In the genomic region with DNA sequence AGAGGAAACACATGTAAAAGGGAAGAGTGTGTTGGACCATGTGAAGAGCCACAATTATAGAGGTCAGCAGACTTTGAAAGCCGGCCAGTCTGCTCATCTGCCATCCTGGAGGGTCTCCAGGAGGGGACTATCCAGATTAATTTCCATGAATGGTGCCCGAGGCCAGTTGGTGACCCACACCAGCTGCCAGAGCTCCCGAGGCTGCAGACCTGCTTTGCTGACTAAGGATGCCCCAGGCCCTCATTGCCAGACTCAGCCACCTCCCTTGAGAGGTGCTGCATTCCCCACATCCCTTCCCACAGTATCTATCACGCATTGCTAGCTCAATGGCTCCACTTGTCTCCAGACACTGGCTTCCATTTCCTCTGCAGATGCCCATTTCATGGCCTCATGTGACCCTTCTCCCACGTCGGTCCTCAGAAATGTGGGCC, we compare ENCODE assay signal across 18 cellular contexts.
DNase-seq lines count a peak whose midpoint lies in the region; ATAC-seq and TF ChIP-seq lines count a peak whose summit lies in the region.
"Had no signal": no experiment of that assay in that cellular context is flagged by ENCODE, and none has a peak within 500 bp of the region (broad histone marks: within the 10 kb centered on the region; RNA-seq: fewer than 3 reads in every experiment).

No MANE protein-coding gene starts in this region.

- H3K36me3 ChIP-seq in BE2C, result no peaks in the 10 kb centered on the region
- no peaks in the 10 kb centered on the region for H3K36me3 ChIP-seq in IMR-90 (ENCODE audit: control insufficient read depth, insufficient read depth, low read length)

- H3K4me1 ChIP-seq in BE2C (no peaks in the 10 kb centered on the region), IMR-90 (ENCODE audit: control insufficient read depth, insufficient read depth, low read length) (peaks cover 19% of the 10 kb centered on the region)
- H3K4me1 ChIP-seq: A549 had no signal

- POLR2A ChIA-PET in IMR-90 (lab: Charles Lee; ENCODE audit: unreplicated experiment), result no interaction called here

- TF ChIP-seq CTCF in BE2C (IDR thresholded peaks at IDR 0.05; ENCODE audit: low read depth, low read length) (no peak), IMR-90 (conservative IDR thresholded peaks at IDR 0.05; ENCODE audit: low read depth, low read length) (no peak)

- intact Hi-C loops in IMR-90 (cut with micrococcal nuclease), result loop anchor here (5.0 kb wide), 2 partner anchors 91 to 154 kb away; no protein-coding TSS in a partner anchor

- peak overlapping the region; percentile 93 for H2BK5ac ChIP-seq in IMR-90 (ENCODE audit: low read depth, low read length, poor library complexity, severe bottlenecking)

- no peaks in the 10 kb centered on the region for H3K79me1 ChIP-seq in IMR-90 (ENCODE audit: low read depth in 1 of 2, low read length in 2 of 2)

- no peak overlapping the region; the same call in 1 of the 2 replicates for H3K23ac ChIP-seq in IMR-90 (ENCODE audit: low read depth, low read length)

- H4K5ac ChIP-seq in IMR-90 (ENCODE audit: low read depth, low read length), result peak overlapping the region; percentile 33; the same call in 1 of the 2 replicates

- BruUV-seq in IMR-90 (replicated peaks; lab: Mats Ljungman, UMichigan), result no TSS peak

- H2BK15ac ChIP-seq in IMR-90 (ENCODE audit: low read depth, low read length), result peak overlapping the region; percentile 89; the same call in 2 of the 3 replicates

- H3K4me3 ChIP-seq in BE2C (ENCODE audit: low read depth, low read length), result no peak overlapping the region
- no peak overlapping the region for H3K4me3 ChIP-seq in IMR-90 (ENCODE audit: insufficient read depth, low read depth, low read length)
- H3K4me3 ChIP-seq: A549 had no signal

- no peak overlapping the region for H3K56ac ChIP-seq in IMR-90 (ENCODE audit: extremely low read depth, insufficient read depth, low read length)

- H2BK20ac ChIP-seq in IMR-90 (ENCODE audit: low read depth, low read length), result peak overlapping the region; percentile 94

- H3K27me3 ChIP-seq in BE2C (no peaks in the 10 kb centered on the region), IMR-90 (ENCODE audit: control insufficient read depth, insufficient read depth, low read length) (no peaks in the 10 kb centered on the region)

- no peaks in the 10 kb centered on the region for H4K20me1 ChIP-seq in IMR-90 (ENCODE audit: insufficient read depth, low read length)

- H3K9me3 ChIP-seq in BE2C (no peaks in the 10 kb centered on the region), IMR-90 (ENCODE audit: control insufficient read depth, insufficient read depth, low read length) (no peaks in the 10 kb centered on the region)
- H3K9me3 ChIP-seq: A549 had no signal

- no peak overlapping the region for H3K27ac ChIP-seq in IMR-90 (ENCODE audit: insufficient read depth, low read length)
- H3K27ac ChIP-seq: A549, KMS-11, RWPE1 had no signal

- peaks cover 20% of the 10 kb centered on the region for H3K9me1 ChIP-seq in IMR-90 (ENCODE audit: insufficient read depth, low read length)

- in situ Hi-C loops in IMR-90 (cut with MboI; ENCODE audit: low sequenced_read_pairs), result no loop called here

- no peak for TF ChIP-seq RAD21 in IMR-90 (IDR thresholded peaks at IDR 0.05; ENCODE audit: low read length)

- H4K91ac ChIP-seq in IMR-90 (ENCODE audit: insufficient read depth, low read depth, low read length), result peak overlapping the region; percentile 81

- H3K9ac ChIP-seq in IMR-90 (ENCODE audit: low read depth, low read length), result no peak overlapping the region
- H3K9ac ChIP-seq: KMS-11 had no signal

- H2AK5ac ChIP-seq in IMR-90 (ENCODE audit: low read depth, low read length), result peak overlapping the region; percentile 98

- TF ChIP-seq POLR2A in IMR-90 (IDR thresholded peaks at IDR 0.05; ENCODE audit: low read depth, low read length), result no peak

- peak overlapping the region; percentile 91 for H3K4ac ChIP-seq in IMR-90 (ENCODE audit: low read depth, low read length)

- ATAC-seq in IMR-90 (ENCODE audit: low read depth), result no peak
- no peak for ATAC-seq in HG03097 (IDR thresholded peaks at IDR 0.05; ENCODE audit: low FRiP score, unreplicated experiment)
- no peak for ATAC-seq in GM18858 (IDR thresholded peaks at IDR 0.05; ENCODE audit: unreplicated experiment)
- ATAC-seq in HG03342 (IDR thresholded peaks at IDR 0.05; ENCODE audit: unreplicated experiment), result no peak
- ATAC-seq: A549 had no signal

- peak overlapping the region; percentile 94 for H2BK120ac ChIP-seq in IMR-90 (ENCODE audit: low read depth, low read length)

- H3K14ac ChIP-seq in IMR-90 (replicated peaks; ENCODE audit: low read depth, low read length), result 0 out of 2 replicates have a peak overlapping the region, but pooled peaks have one; percentile 21

- peak overlapping the region; percentile 74 for H2AK9ac ChIP-seq in IMR-90 (replicated peaks; ENCODE audit: low read depth, low read length, poor library complexity)

- dilution Hi-C loops in IMR-90 (cut with HindIII; ENCODE audit: low sequenced_read_pairs, unreplicated experiment), result no loop called here

- no peak overlapping the region for H3K4me2 ChIP-seq in IMR-90 (ENCODE audit: low read depth, low read length)
- H3K4me2 ChIP-seq: A549, KMS-11 had no signal

- H4K8ac ChIP-seq in IMR-90 (ENCODE audit: low read depth in 2 of 2, low read length in 2 of 2), result peak overlapping the region in 1 of 2 experiments; percentile 77; a peak in 2 of 4 replicates

- peak overlapping the region; percentile 68 for H2AFZ ChIP-seq in IMR-90 (replicated peaks; ENCODE audit: low read length, poor library complexity)

- CTCF ChIA-PET in IMR-90 (lab: Yijun Ruan, JAX), result no interaction called here

- WGBS in IMR-90 (ENCODE audit: extremely low coverage in 2 of 2, insufficient read length in 1 of 2), 2 experiments, result 100% methylated on average over 2 of the region's 6 CpGs; no CpG with 5 or more reads in 1 of the 2 experiments

- DNase-seq in BE2C (peak; percentile 26), IMR-90 (no peak), cerebellar cortex (ENCODE audit: low spot score) (peak; percentile 57), myocyte (ENCODE audit: low read depth) (peak; percentile 93), DMS53 treated with DMSO at 0.1 percent for 48 hours (lab: John Stamatoyannopoulos, UW; ENCODE audit: unreplicated experiment) (no peak)
- DNase-seq: DMS53, GF-D8, MM.1S, NCI-H1105 treated with DMSO at 0.1 percent for 48 hours, NCI-H187, NCI-H446 treated with DMSO at 0.1 percent for 48 hours, NCI-H774 had no signal

- peak overlapping the region; percentile 55; the same call in 1 of the 2 replicates for H3K18ac ChIP-seq in IMR-90 (ENCODE audit: low read depth, low read length)

TF ChIP-seq in IMR-90, 13 proteins besides CTCF, POLR2A, EP300 and RAD21:
- TF ChIP-seq MAZ (IDR thresholded peaks at IDR 0.05; ENCODE audit: borderline replicate concordance, low read depth, low read length) (no peak), FOS (IDR thresholded peaks at IDR 0.05; ENCODE audit: low read depth, low read length) (no peak), MAFK (IDR thresholded peaks at IDR 0.05; ENCODE audit: low read depth, low read length) (no peak), MXI1 (IDR thresholded peaks at IDR 0.05; ENCODE audit: borderline replicate concordance, low read depth, low read length) (no peak), CHD1 (IDR thresholded peaks at IDR 0.05; ENCODE audit: low read depth, low read length) (no peak), RFX5 (IDR thresholded peaks at IDR 0.05; ENCODE audit: low read depth, low read length) (no peak), RCOR1 (IDR thresholded peaks at IDR 0.05; ENCODE audit: insufficient replicate concordance, low read length) (no peak), CEBPB (IDR thresholded peaks at IDR 0.05; ENCODE audit: low read depth, low read length) (no peak), BHLHE40 (IDR thresholded peaks at IDR 0.05; ENCODE audit: low read depth, low read length) (no peak), NFE2L2 (IDR thresholded peaks at IDR 0.05; ENCODE audit: low read depth, low read length) (no peak), SMC3 (IDR thresholded peaks at IDR 0.05; ENCODE audit: low read depth, low read length) (no peak)
- TF ChIP-seq, protein P1, sequence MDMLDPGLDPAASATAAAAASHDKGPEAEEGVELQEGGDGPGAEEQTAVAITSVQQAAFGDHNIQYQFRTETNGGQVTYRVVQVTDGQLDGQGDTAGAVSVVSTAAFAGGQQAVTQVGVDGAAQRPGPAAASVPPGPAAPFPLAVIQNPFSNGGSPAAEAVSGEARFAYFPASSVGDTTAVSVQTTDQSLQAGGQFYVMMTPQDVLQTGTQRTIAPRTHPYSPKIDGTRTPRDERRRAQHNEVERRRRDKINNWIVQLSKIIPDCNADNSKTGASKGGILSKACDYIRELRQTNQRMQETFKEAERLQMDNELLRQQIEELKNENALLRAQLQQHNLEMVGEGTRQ (IDR thresholded peaks at IDR 0.05; ENCODE audit: low read depth, low read length), result no peak
- TF ChIP-seq, protein P2, sequence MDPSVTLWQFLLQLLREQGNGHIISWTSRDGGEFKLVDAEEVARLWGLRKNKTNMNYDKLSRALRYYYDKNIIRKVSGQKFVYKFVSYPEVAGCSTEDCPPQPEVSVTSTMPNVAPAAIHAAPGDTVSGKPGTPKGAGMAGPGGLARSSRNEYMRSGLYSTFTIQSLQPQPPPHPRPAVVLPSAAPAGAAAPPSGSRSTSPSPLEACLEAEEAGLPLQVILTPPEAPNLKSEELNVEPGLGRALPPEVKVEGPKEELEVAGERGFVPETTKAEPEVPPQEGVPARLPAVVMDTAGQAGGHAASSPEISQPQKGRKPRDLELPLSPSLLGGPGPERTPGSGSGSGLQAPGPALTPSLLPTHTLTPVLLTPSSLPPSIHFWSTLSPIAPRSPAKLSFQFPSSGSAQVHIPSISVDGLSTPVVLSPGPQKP (IDR thresholded peaks at IDR 0.05; ENCODE audit: borderline replicate concordance, low read depth, low read length), result no peak
TF ChIP-seq in IMR-90: peak in this region for 0.

Comparison
In these comparisons a context has a peak if more than half of its experiments do, and no peak if none do; other contexts are left out.
1. DNase-seq: peak in BE2C (single experiment), cerebellar cortex (single experiment) and myocyte (single experiment); none in IMR-90 (single experiment) and DMS53 treated with DMSO at 0.1 percent for 48 hours (single experiment).